In genomic region chr4:158327525-158327924, GRCh38 we compare ENCODE assay signal across 19 cellular contexts.
DNase-seq lines count a peak whose midpoint lies in the region; ATAC-seq, FAIRE-seq and TF ChIP-seq lines count a peak whose summit lies in the region.
"Had no signal": no experiment of that assay in that cellular context is flagged by ENCODE, and none has a peak within 500 bp of the region (broad histone marks: within the 10 kb centered on the region; RNA-seq: fewer than 3 reads in every experiment).

No MANE protein-coding gene starts in this region.

- WGBS in K562 (ENCODE audit: insufficient coverage, low coverage, missing lambda C conversion rate) = 5% methylated on average over 5 of the region's 5 CpGs
- 20 to 70% methylated on average over 5 of the region's 5 CpGs for WGBS in sigmoid colon, 2 donors

- CTCF ChIA-PET in K562 (lab: Yijun Ruan, JAX; ENCODE audit: low intra/inter-chr PET ratio) = no interaction called here
- CTCF ChIA-PET in activated CD4-positive, alpha-beta memory T cell treated with anti-CD3 and anti-CD28 coated beads, Interleukin-2, amount 10 ng/mL, durations not matched to agents 7 days and 5 days (lab: Charles Lee) = no interaction called here

- H3K27ac Mint-ChIP-seq in activated CD4-positive, alpha-beta memory T cell treated with anti-CD3 and anti-CD28 coated beads, Interleukin-2, amount 10 ng/mL, durations not matched to agents 7 days and 5 days = no peak overlapping the region
- H3K27ac Mint-ChIP-seq: activated CD8-positive, alpha-beta T cell treated with anti-CD3 and anti-CD28 coated beads for 36 hours; HFFc6 had no signal

- H3K27me3 ChIP-seq in K562 (ENCODE audit: control insufficient read depth in 2 of 2, insufficient read depth in 2 of 2, low read length in 2 of 2) = no peaks in the 10 kb centered on the region
- no peaks in the 10 kb centered on the region for H3K27me3 ChIP-seq in keratinocyte (ENCODE audit: control insufficient read depth, extremely low read depth, insufficient read depth, low read length)
- no peaks in the 10 kb centered on the region for H3K27me3 ChIP-seq in sigmoid colon
- H3K27me3 ChIP-seq: ovary, suprapubic skin had no signal

- H3K9ac ChIP-seq in K562 (ENCODE audit: insufficient read depth in 1 of 2, low read depth in 2 of 2, low read length in 2 of 2) = no peak overlapping the region
- no peak overlapping the region for H3K9ac ChIP-seq in keratinocyte (ENCODE audit: control insufficient read depth, extremely low read depth, insufficient read depth, low read length)

- H3K9me3 Mint-ChIP-seq in activated CD4-positive, alpha-beta memory T cell treated with anti-CD3 and anti-CD28 coated beads, Interleukin-2, amount 10 ng/mL, durations not matched to agents 7 days and 5 days = no peaks in the 10 kb centered on the region
- H3K9me3 Mint-ChIP-seq: activated CD8-positive, alpha-beta T cell treated with anti-CD3 and anti-CD28 coated beads for 36 hours; HFFc6 had no signal

- H3K4me1 ChIP-seq in K562 (replicated peaks in 1 of 2; ENCODE audit: control insufficient read depth in 2 of 2, insufficient read depth in 2 of 2, low read length in 2 of 2) (no peaks in the 10 kb centered on the region), keratinocyte (ENCODE audit: control insufficient read depth, extremely low read depth, insufficient read depth, low read length) (peaks cover 4% of the 10 kb centered on the region), sigmoid colon (no peaks in the 10 kb centered on the region)
- H3K4me1 ChIP-seq: left ventricle myocardium inferior, suprapubic skin had no signal

- intact Hi-C loops in K562 (cut with micrococcal nuclease) = no loop called here
- intact Hi-C loops in sigmoid colon (cut with DNase I) = no loop called here

- no peaks in the 10 kb centered on the region for H3K36me3 Mint-ChIP-seq in activated CD4-positive, alpha-beta memory T cell treated with anti-CD3 and anti-CD28 coated beads, Interleukin-2, amount 10 ng/mL, durations not matched to agents 7 days and 5 days (ENCODE audit: low read depth)

- POLR2A ChIA-PET in K562 (lab: Yijun Ruan, JAX) = interaction anchor here (0.9 kb wide), 1 partner anchor 9 kb away, joined by 4 read pairs; no protein-coding TSS in a partner anchor
- POLR2A ChIA-PET in activated CD4-positive, alpha-beta memory T cell treated with anti-CD3 and anti-CD28 coated beads, Interleukin-2, amount 10 ng/mL, durations not matched to agents 7 days and 5 days (lab: Charles Lee) = no interaction called here

- H2AFZ ChIP-seq in K562 (ENCODE audit: low read depth, low read length) (peak overlapping the region; percentile 63), keratinocyte (ENCODE audit: control insufficient read depth, low read length) (peak overlapping the region; percentile 43)

- DNase-seq in Daoy (ENCODE audit: low read depth) (peak; percentile 12), NCI-H1048 (lab: John Stamatoyannopoulos, UW) (peak; percentile 53), K562 (ENCODE audit: extremely low read depth in 1 of 4, low spot score in 3 of 4) (peak in 2 of 4 experiments; percentile 21 to 71), keratinocyte (ENCODE audit: low read depth, low spot score) (no peak), sigmoid colon (no peak), substantia nigra (lab: John Stamatoyannopoulos, UW) (no peak)
- no peak for DNase-seq in activated CD4-positive, alpha-beta memory T cell treated with anti-CD3 and anti-CD28 coated beads, Interleukin-2, amount 10 ng/mL, durations not matched to agents 7 days and 5 days
- DNase-seq: activated CD8-positive, alpha-beta T cell treated with anti-CD3 and anti-CD28 coated beads for 36 hours; HFFc6; hippocampal formation; left ventricle myocardium inferior; NCI-H2029 treated with DMSO at 0.1 percent for 48 hours; ovary; RPMI8226; stimulated activated CD4-positive, alpha-beta T cell treated with anti-CD3 and anti-CD28 coated beads, Interleukin-4, amount 100 ng/mL, for 4 hours; SW 1271; WERI-Rb-1 had no signal

- H3K9me1 ChIP-seq in K562 (ENCODE audit: control insufficient read depth, insufficient read depth, low read length) (no peaks in the 10 kb centered on the region), keratinocyte (ENCODE audit: control insufficient read depth, extremely low read depth, insufficient read depth, low read length) (no peaks in the 10 kb centered on the region)

- ATAC-seq in K562 (peak; percentile 99), HG03442 (IDR thresholded peaks at IDR 0.05; ENCODE audit: unreplicated experiment) (no peak)
- ATAC-seq: activated CD8-positive, alpha-beta T cell treated with anti-CD3 and anti-CD28 coated beads for 36 hours had no signal

- TF ChIP-seq RAD21 in K562 (CRISPR knock-in tag; conservative IDR thresholded peaks at IDR 0.05 in 1 of 2, IDR thresholded peaks at IDR 0.05 in 1 of 2) = no peak

- TF ChIP-seq POLR2A in K562 (conservative IDR thresholded peaks at IDR 0.05) = no peak
- no peak for TF ChIP-seq POLR2A in sigmoid colon (IDR thresholded peaks at IDR 0.05)

- TF ChIP-seq CTCF in K562 (IDR thresholded peaks at IDR 0.05 in 2 of 3, conservative IDR thresholded peaks at IDR 0.05 in 1 of 3; ENCODE audit: insufficient read depth in 2 of 3, low read depth in 1 of 3, low read length in 3 of 3) = no peak
- no peak for TF ChIP-seq CTCF in keratinocyte (optimal IDR thresholded peaks at IDR 0.05 in 1 of 3, IDR thresholded peaks at IDR 0.05 in 1 of 3, conservative IDR thresholded peaks at IDR 0.05 in 1 of 3; ENCODE audit: extremely low read depth in 1 of 3, insufficient read depth in 2 of 3, low read length in 3 of 3)
- TF ChIP-seq CTCF in sigmoid colon (IDR thresholded peaks at IDR 0.05) = no peak

- H3K27ac ChIP-seq in K562 (ENCODE audit: extremely low read depth, low read depth, low read length) (no peak overlapping the region), keratinocyte (ENCODE audit: control insufficient read depth, insufficient read depth, low read length) (no peak overlapping the region), sigmoid colon (no peak overlapping the region), substantia nigra (ENCODE audit: low read depth, low read length, poor library complexity, severe bottlenecking) (no peak overlapping the region)
- H3K27ac ChIP-seq: left ventricle myocardium inferior, ovary, suprapubic skin, WERI-Rb-1 had no signal

- H3K36me3 ChIP-seq in K562 (ENCODE audit: control insufficient read depth, insufficient read depth, low read length) (no peaks in the 10 kb centered on the region), keratinocyte (ENCODE audit: control insufficient read depth in 2 of 2, extremely low read depth in 1 of 2, insufficient read depth in 2 of 2, low read length in 2 of 2) (no peaks in the 10 kb centered on the region), sigmoid colon (no peaks in the 10 kb centered on the region)
- H3K36me3 ChIP-seq: left ventricle myocardium inferior, ovary, suprapubic skin, WERI-Rb-1 had no signal

- TF ChIP-seq EP300 in K562 (IDR thresholded peaks at IDR 0.05; ENCODE audit: low read length) = no peak
- no peak for TF ChIP-seq EP300 in sigmoid colon (IDR thresholded peaks at IDR 0.05)

- H4K20me1 ChIP-seq in K562 (replicated peaks; ENCODE audit: control insufficient read depth, insufficient read depth, low read length) (no peaks in the 10 kb centered on the region), keratinocyte (ENCODE audit: control insufficient read depth, extremely low read depth, insufficient read depth, low read length) (no peaks in the 10 kb centered on the region)

- no peak overlapping the region for H3K4me3 Mint-ChIP-seq in activated CD4-positive, alpha-beta memory T cell treated with anti-CD3 and anti-CD28 coated beads, Interleukin-2, amount 10 ng/mL, durations not matched to agents 7 days and 5 days
- H3K4me3 Mint-ChIP-seq: activated CD8-positive, alpha-beta T cell treated with anti-CD3 and anti-CD28 coated beads for 36 hours; HFFc6 had no signal

- H3K27me3 Mint-ChIP-seq in activated CD4-positive, alpha-beta memory T cell treated with anti-CD3 and anti-CD28 coated beads, Interleukin-2, amount 10 ng/mL, durations not matched to agents 7 days and 5 days = no peaks in the 10 kb centered on the region
- H3K27me3 Mint-ChIP-seq: activated CD8-positive, alpha-beta T cell treated with anti-CD3 and anti-CD28 coated beads for 36 hours had no signal

- FAIRE-seq in K562 (lab: Jason Lieb, UNC) = peak; percentile 83
- no peak for FAIRE-seq in keratinocyte (lab: Jason Lieb, UNC)

- H3K4me3 ChIP-seq in K562 = no peak overlapping the region
- no peak overlapping the region for H3K4me3 ChIP-seq in keratinocyte (ENCODE audit: control insufficient read depth in 2 of 3, extremely low read depth in 1 of 3, insufficient read depth in 2 of 3, low read depth in 1 of 3, low read length in 3 of 3)
- no peak overlapping the region for H3K4me3 ChIP-seq in sigmoid colon
- H3K4me3 ChIP-seq: left ventricle myocardium inferior, ovary, suprapubic skin had no signal

- dilution Hi-C loops in keratinocyte (cut with MboI; ENCODE audit: extremely low pct_ligation_motif_present, low sequenced_read_pairs) = no loop called here

- in situ Hi-C loops in K562 (cut with MboI) = no loop called here

- no peaks in the 10 kb centered on the region for H3K4me1 Mint-ChIP-seq in activated CD4-positive, alpha-beta memory T cell treated with anti-CD3 and anti-CD28 coated beads, Interleukin-2, amount 10 ng/mL, durations not matched to agents 7 days and 5 days

- H3K9me3 ChIP-seq in K562 (replicated peaks; ENCODE audit: control insufficient read depth, insufficient read depth, low read depth, low read length) (no peaks in the 10 kb centered on the region), keratinocyte (ENCODE audit: control insufficient read depth, low read depth, low read length) (no peaks in the 10 kb centered on the region), sigmoid colon (peaks cover 0 to 1% (median 0%) of the 10 kb centered on the region in 4 donors)
- H3K9me3 ChIP-seq: ovary, suprapubic skin had no signal

- BruUV-seq in K562 (replicated peaks; lab: Mats Ljungman, UMichigan) = no TSS peak

- no peak overlapping the region for H3K4me2 ChIP-seq in K562 (ENCODE audit: insufficient read depth, low read length)
- H3K4me2 ChIP-seq in keratinocyte (ENCODE audit: control insufficient read depth, extremely low read depth, insufficient read depth, low read depth, low read length) = peak overlapping the region; percentile 37

- H3K79me2 ChIP-seq in K562 (ENCODE audit: control insufficient read depth, insufficient read depth, low read length) (no peaks in the 10 kb centered on the region), keratinocyte (ENCODE audit: control insufficient read depth, insufficient read depth, low read length) (no peaks in the 10 kb centered on the region)

TF ChIP-seq in K562, 482 proteins besides CTCF, POLR2A, EP300 and RAD21:
- TF ChIP-seq ZNF511 (CRISPR knock-in tag; IDR thresholded peaks at IDR 0.05) (no peak), MAZ (CRISPR knock-in tag; conservative IDR thresholded peaks at IDR 0.05 in 1 of 2, IDR thresholded peaks at IDR 0.05 in 1 of 2) (0 out of 4 replicates have a peak, but pooled peaks of 1 of the 2 experiments have one; percentile 24)

Comparison
In these comparisons a context has a peak if more than half of its experiments do, and no peak if none do; other contexts are left out.
1. DNase-seq: peak in Daoy (single experiment) and NCI-H1048 (single experiment); none in keratinocyte (single experiment), sigmoid colon (single experiment), substantia nigra (0 of 49) and activated CD4-positive, alpha-beta memory T cell treated with anti-CD3 and anti-CD28 coated beads, Interleukin-2, amount 10 ng/mL, durations not matched to agents 7 days and 5 days (single experiment).